Comparison of ENCODE assay signal across 16 cellular contexts in genomic region chr16:89984215-89984614, GRCh38. TPM values are rescaled to one million over a fixed set of nuclear protein-coding genes. Genes with fewer than 3 reads are reported as not detected.
DNase-seq lines count a peak whose midpoint lies in the region; ATAC-seq and TF ChIP-seq lines count a peak whose summit lies in the region.
"Had no signal": no experiment of that assay in that cellular context is flagged by ENCODE, and none has a peak within 500 bp of the region (broad histone marks: within the 10 kb centered on the region; RNA-seq: fewer than 3 reads in every experiment).

No MANE protein-coding gene starts in this region.

- peak overlapping the region; percentile 71 for H3K27ac Mint-ChIP-seq in activated CD8-positive, alpha-beta memory T cell treated with anti-CD3 and anti-CD28 coated beads, Interleukin-2, amount 10 ng/mL, durations not matched to agents 7 days and 5 days
- no peak overlapping the region for H3K27ac Mint-ChIP-seq in stimulated activated effector memory CD8-positive, alpha-beta T cell treated with anti-CD3 and anti-CD28 coated beads, Interleukin-12 subunit alpha, Interleukin-12 subunit beta, amount 100 ng/mL, for 72 hours
- H3K27ac Mint-ChIP-seq: HFFc6 had no signal

- H3K4me1 ChIP-seq in right atrium auricular region: no peaks in the 10 kb centered on the region
- H3K4me1 ChIP-seq: HAP-1 had no signal

- ATAC-seq in activated CD8-positive, alpha-beta memory T cell treated with anti-CD3 and anti-CD28 coated beads, Interleukin-2, amount 10 ng/mL, durations not matched to agents 7 days and 5 days: peak; percentile 69
- ATAC-seq in left ventricle myocardium superior (no peak), GM18868 (IDR thresholded peaks at IDR 0.05; ENCODE audit: unreplicated experiment) (no peak)
- peak; percentile 49 for ATAC-seq in stimulated activated effector memory CD8-positive, alpha-beta T cell treated with anti-CD3 and anti-CD28 coated beads, Interleukin-12 subunit alpha, Interleukin-12 subunit beta, amount 100 ng/mL, for 72 hours

- no peaks in the 10 kb centered on the region for H3K9me3 ChIP-seq in right atrium auricular region
- H3K9me3 ChIP-seq: HAP-1 had no signal

- no peak overlapping the region for H3K4me3 Mint-ChIP-seq in activated CD8-positive, alpha-beta memory T cell treated with anti-CD3 and anti-CD28 coated beads, Interleukin-2, amount 10 ng/mL, durations not matched to agents 7 days and 5 days
- H3K4me3 Mint-ChIP-seq in stimulated activated effector memory CD8-positive, alpha-beta T cell treated with anti-CD3 and anti-CD28 coated beads, Interleukin-12 subunit alpha, Interleukin-12 subunit beta, amount 100 ng/mL, for 72 hours: no peak overlapping the region
- H3K4me3 Mint-ChIP-seq: CD4-positive, alpha-beta memory T cell; HFFc6 had no signal

- peaks cover 51% of the 10 kb centered on the region for H3K36me3 Mint-ChIP-seq in activated CD8-positive, alpha-beta memory T cell treated with anti-CD3 and anti-CD28 coated beads, Interleukin-2, amount 10 ng/mL, durations not matched to agents 7 days and 5 days
- peaks cover 98% of the 10 kb centered on the region for H3K36me3 Mint-ChIP-seq in stimulated activated effector memory CD8-positive, alpha-beta T cell treated with anti-CD3 and anti-CD28 coated beads, Interleukin-12 subunit alpha, Interleukin-12 subunit beta, amount 100 ng/mL, for 72 hours

- H3K27me3 Mint-ChIP-seq in activated CD8-positive, alpha-beta memory T cell treated with anti-CD3 and anti-CD28 coated beads, Interleukin-2, amount 10 ng/mL, durations not matched to agents 7 days and 5 days: no peaks in the 10 kb centered on the region
- H3K27me3 Mint-ChIP-seq: CD4-positive, alpha-beta memory T cell had no signal

- DNase-seq in activated CD8-positive, alpha-beta memory T cell treated with anti-CD3 and anti-CD28 coated beads, Interleukin-2, amount 10 ng/mL, durations not matched to agents 7 days and 5 days: peak; percentile 53
- DNase-seq in activated CD8-positive, alpha-beta memory T cell treated with anti-CD3 and anti-CD28 coated beads, Interleukin-2, amount 50 U/mL, for 48 hours: no peak
- DNase-seq in left ventricle myocardium superior: peak; percentile 2
- no peak for DNase-seq in right atrium auricular region (ENCODE audit: low spot score)
- no peak for DNase-seq in stimulated activated effector memory CD8-positive, alpha-beta T cell treated with anti-CD3 and anti-CD28 coated beads, Interleukin-12 subunit alpha, Interleukin-12 subunit beta, amount 100 ng/mL, for 72 hours (ENCODE audit: low spot score in 2 of 2)
- DNase-seq: C1 segment of cervical spinal cord; Calu3; CD4-positive, alpha-beta memory T cell; COR-L47; DMS53; DMS79 treated with DMSO at 0.1 percent for 48 hours; GF-D8; GOT3; HFFc6 had no signal

- H3K4me3 ChIP-seq in right atrium auricular region: no peak overlapping the region
- H3K4me3 ChIP-seq: HAP-1 had no signal

- peaks cover 16% of the 10 kb centered on the region for H3K4me1 Mint-ChIP-seq in activated CD8-positive, alpha-beta memory T cell treated with anti-CD3 and anti-CD28 coated beads, Interleukin-2, amount 10 ng/mL, durations not matched to agents 7 days and 5 days
- no peaks in the 10 kb centered on the region for H3K4me1 Mint-ChIP-seq in stimulated activated effector memory CD8-positive, alpha-beta T cell treated with anti-CD3 and anti-CD28 coated beads, Interleukin-12 subunit alpha, Interleukin-12 subunit beta, amount 100 ng/mL, for 72 hours
- H3K4me1 Mint-ChIP-seq: CD4-positive, alpha-beta memory T cell had no signal

- peaks cover 76% of the 10 kb centered on the region for H3K36me3 ChIP-seq in right atrium auricular region

- no peak for TF ChIP-seq CTCF in right atrium auricular region (IDR thresholded peaks at IDR 0.05)

- H3K27me3 ChIP-seq in right atrium auricular region: no peaks in the 10 kb centered on the region

- CTCF ChIA-PET in activated CD8-positive, alpha-beta memory T cell treated with anti-CD3 and anti-CD28 coated beads, Interleukin-2, amount 10 ng/mL, durations not matched to agents 7 days and 5 days (lab: Charles Lee): interaction anchor here (0.9 kb wide), 1 partner anchor 98 kb away, joined by 3 read pairs; no protein-coding TSS in a partner anchor

- intact Hi-C loops in left ventricle myocardium superior (cut with micrococcal nuclease): no loop called here

- H3K9me3 Mint-ChIP-seq in activated CD8-positive, alpha-beta memory T cell treated with anti-CD3 and anti-CD28 coated beads, Interleukin-2, amount 10 ng/mL, durations not matched to agents 7 days and 5 days (ENCODE audit: low read depth): no peaks in the 10 kb centered on the region
- H3K9me3 Mint-ChIP-seq in stimulated activated effector memory CD8-positive, alpha-beta T cell treated with anti-CD3 and anti-CD28 coated beads, Interleukin-12 subunit alpha, Interleukin-12 subunit beta, amount 100 ng/mL, for 72 hours: no peaks in the 10 kb centered on the region
- H3K9me3 Mint-ChIP-seq: HFFc6 had no signal

- H3K27ac ChIP-seq in right atrium auricular region: no peak overlapping the region

RNA-seq across cellular contexts. Expression of gene DBNDD1, which starts 35.0 kb away (rescaled TPM):
- total RNA-seq in activated CD8-positive, alpha-beta memory T cell treated with anti-CD3 and anti-CD28 coated beads, Interleukin-2, amount 10 ng/mL, durations not matched to agents 7 days and 5 days: not detected
- total RNA-seq in left ventricle myocardium superior (6.3 TPM), right atrium auricular region (1 to 10 TPM; 2.9 to 6.2 TPM)

RNA-seq across cellular contexts. Expression of gene DEF8, which starts 35.7 kb away (rescaled TPM):
- total RNA-seq in activated CD8-positive, alpha-beta memory T cell treated with anti-CD3 and anti-CD28 coated beads, Interleukin-2, amount 10 ng/mL, durations not matched to agents 7 days and 5 days: 10 to 100 TPM; 26.7 to 27.7 TPM
- total RNA-seq in left ventricle myocardium superior: 53.2 TPM
- 10 to 100 TPM; 50.1 to 69.8 TPM for total RNA-seq in right atrium auricular region

Comparison
In these comparisons a context has a peak if more than half of its experiments do, and no peak if none do; other contexts are left out.
1. DNase-seq: peak in activated CD8-positive, alpha-beta memory T cell treated with anti-CD3 and anti-CD28 coated beads, Interleukin-2, amount 10 ng/mL, durations not matched to agents 7 days and 5 days (single experiment) and left ventricle myocardium superior (single experiment); none in activated CD8-positive, alpha-beta memory T cell treated with anti-CD3 and anti-CD28 coated beads, Interleukin-2, amount 50 U/mL, for 48 hours (single experiment), right atrium auricular region (single experiment) and stimulated activated effector memory CD8-positive, alpha-beta T cell treated with anti-CD3 and anti-CD28 coated beads, Interleukin-12 subunit alpha, Interleukin-12 subunit beta, amount 100 ng/mL, for 72 hours (0 of 2).
2. ATAC-seq: peak in activated CD8-positive, alpha-beta memory T cell treated with anti-CD3 and anti-CD28 coated beads, Interleukin-2, amount 10 ng/mL, durations not matched to agents 7 days and 5 days (single experiment) and stimulated activated effector memory CD8-positive, alpha-beta T cell treated with anti-CD3 and anti-CD28 coated beads, Interleukin-12 subunit alpha, Interleukin-12 subunit beta, amount 100 ng/mL, for 72 hours (single experiment); none in left ventricle myocardium superior (single experiment) and GM18868 (single experiment).